In genomic region chr9:11701706-11702105, GRCh38 we compare ENCODE assay signal across 22 cellular contexts.
"Had no signal": no experiment of that assay in that cellular context is flagged by ENCODE, and none has a peak within 500 bp of the region (broad histone marks: within the 10 kb centered on the region; RNA-seq: fewer than 3 reads in every experiment).

No MANE protein-coding gene starts in this region.

- H3K27me3 Mint-ChIP-seq: dendritic cell treated with granulocyte-macrophage colony-stimulating factor and Interleukin-4, amounts not matched to agents 40 ng/mL and 50 ng/mL, for 4 days; effector memory CD8-positive, alpha-beta T cell; memory B cell; naive B cell; natural killer cell treated with Interleukin-12 subunit alpha and Interleukin-12 subunit beta and Interleukin-15 and Interleukin-18, amount 100 ng/mL, for 72 hours; stimulated activated memory B cell treated with anti-CD40 and anti-IgM and Interleukin-4, amounts not matched to agents 10 μg/mL and 1 μg/mL and 100 μg/mL, for 72 hours had no signal

- H3K9me3 Mint-ChIP-seq: dendritic cell treated with granulocyte-macrophage colony-stimulating factor and Interleukin-4, amounts not matched to agents 40 ng/mL and 50 ng/mL, for 4 days; neural crest cell had no signal

- H3K27ac Mint-ChIP-seq: dendritic cell treated with granulocyte-macrophage colony-stimulating factor and Interleukin-4, amounts not matched to agents 40 ng/mL and 50 ng/mL, for 4 days; effector memory CD8-positive, alpha-beta T cell; memory B cell; naive B cell; natural killer cell treated with Interleukin-12 subunit alpha and Interleukin-12 subunit beta and Interleukin-15 and Interleukin-18, amount 100 ng/mL, for 72 hours; stimulated activated memory B cell treated with anti-CD40 and anti-IgM and Interleukin-4, amounts not matched to agents 10 μg/mL and 1 μg/mL and 100 μg/mL, for 72 hours had no signal

- H3K4me1 Mint-ChIP-seq: memory B cell; naive B cell; stimulated activated memory B cell treated with anti-CD40 and anti-IgM and Interleukin-4, amounts not matched to agents 10 μg/mL and 1 μg/mL and 100 μg/mL, for 72 hours had no signal

- H3K36me3 Mint-ChIP-seq: memory B cell; naive B cell; natural killer cell treated with Interleukin-12 subunit alpha and Interleukin-12 subunit beta and Interleukin-15 and Interleukin-18, amount 100 ng/mL, for 72 hours; stimulated activated memory B cell treated with anti-CD40 and anti-IgM and Interleukin-4, amounts not matched to agents 10 μg/mL and 1 μg/mL and 100 μg/mL, for 72 hours had no signal

- DNase-seq: colonic mucosa; effector memory CD8-positive, alpha-beta T cell; erythroblast; esophagus squamous epithelium; foreskin melanocyte; head of caudate nucleus; left ventricle myocardium superior; lower lobe of right lung; mucosa of descending colon; naive B cell; right cardiac atrium; sigmoid colon; stimulated activated CD4-positive, alpha-beta T cell treated with anti-CD3 and anti-CD28 coated beads, Interleukin-2, amount 100 ng/mL, for 24 hours; stimulated activated CD4-positive, alpha-beta T cell treated with anti-CD3 and anti-CD28 coated beads, Interleukin-4, amount 100 ng/mL, for 4 hours; stimulated activated naive CD8-positive, alpha-beta T cell treated with anti-CD3 and anti-CD28 coated beads, Interleukin-15, Interleukin-2, amounts not matched to agents 100 U/mL and 50 U/mL, for 24 hours; substantia nigra; transverse colon had no signal

- H3K4me3 Mint-ChIP-seq: dendritic cell treated with granulocyte-macrophage colony-stimulating factor and Interleukin-4, amounts not matched to agents 40 ng/mL and 50 ng/mL, for 4 days; effector memory CD8-positive, alpha-beta T cell; memory B cell; naive B cell; natural killer cell treated with Interleukin-12 subunit alpha and Interleukin-12 subunit beta and Interleukin-15 and Interleukin-18, amount 100 ng/mL, for 72 hours; neural crest cell; stimulated activated memory B cell treated with anti-CD40 and anti-IgM and Interleukin-4, amounts not matched to agents 10 μg/mL and 1 μg/mL and 100 μg/mL, for 72 hours had no signal
